In the genomic region with DNA sequence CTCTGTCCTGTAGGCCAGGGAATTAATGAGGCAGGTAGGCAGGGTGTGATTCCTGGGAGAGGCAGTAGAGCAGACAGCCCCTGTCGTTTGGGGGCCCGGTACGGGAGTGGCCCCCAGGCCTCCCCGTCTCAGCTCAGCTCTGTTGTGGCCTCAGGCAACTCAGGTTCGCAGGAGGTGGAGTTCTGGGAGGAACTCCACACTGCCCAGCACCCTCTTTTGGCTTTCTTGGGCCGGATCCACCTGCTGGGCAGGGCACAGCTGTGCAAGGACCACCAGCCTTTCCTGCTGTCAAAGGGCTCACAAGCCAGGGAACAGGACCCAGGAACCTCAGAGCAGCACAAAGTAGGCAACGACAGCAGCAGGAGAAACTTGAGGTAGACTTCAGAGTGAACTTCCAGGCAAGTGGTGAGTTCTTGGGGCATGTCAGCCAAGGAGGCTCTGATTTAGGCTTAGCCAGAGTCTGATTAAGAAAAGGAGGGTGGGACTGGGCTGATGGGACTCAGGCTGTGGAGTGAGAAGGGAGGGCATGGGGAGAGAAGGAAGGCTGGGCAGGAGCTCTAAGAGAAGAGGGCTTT, we compare ENCODE assay signal across 1 cellular context.
TF ChIP-seq lines count a peak whose summit lies in the region.

No MANE protein-coding gene starts in this region.

TF ChIP-seq in IMR-90, 13 proteins besides CTCF, POLR2A, EP300 and RAD21:
- TF ChIP-seq MAZ (IDR thresholded peaks at IDR 0.05; ENCODE audit: borderline replicate concordance, low read depth, low read length) (no peak), BHLHE40 (IDR thresholded peaks at IDR 0.05; ENCODE audit: low read depth, low read length) (no peak), FOS (IDR thresholded peaks at IDR 0.05; ENCODE audit: low read depth, low read length) (no peak)
- TF ChIP-seq, protein P1, sequence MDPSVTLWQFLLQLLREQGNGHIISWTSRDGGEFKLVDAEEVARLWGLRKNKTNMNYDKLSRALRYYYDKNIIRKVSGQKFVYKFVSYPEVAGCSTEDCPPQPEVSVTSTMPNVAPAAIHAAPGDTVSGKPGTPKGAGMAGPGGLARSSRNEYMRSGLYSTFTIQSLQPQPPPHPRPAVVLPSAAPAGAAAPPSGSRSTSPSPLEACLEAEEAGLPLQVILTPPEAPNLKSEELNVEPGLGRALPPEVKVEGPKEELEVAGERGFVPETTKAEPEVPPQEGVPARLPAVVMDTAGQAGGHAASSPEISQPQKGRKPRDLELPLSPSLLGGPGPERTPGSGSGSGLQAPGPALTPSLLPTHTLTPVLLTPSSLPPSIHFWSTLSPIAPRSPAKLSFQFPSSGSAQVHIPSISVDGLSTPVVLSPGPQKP (IDR thresholded peaks at IDR 0.05; ENCODE audit: borderline replicate concordance, low read depth, low read length): no peak
TF ChIP-seq in IMR-90: peak in this region for 0.
